Comparison of ENCODE assay signal across 9 cellular contexts in genomic region chr1:222454782-222455181, GRCh38.
DNase-seq lines count a peak whose midpoint lies in the region; ATAC-seq, FAIRE-seq and TF ChIP-seq lines count a peak whose summit lies in the region.
"Had no signal": no experiment of that assay in that cellular context is flagged by ENCODE, and none has a peak within 500 bp of the region (broad histone marks: within the 10 kb centered on the region; RNA-seq: fewer than 3 reads in every experiment).

No MANE protein-coding gene starts in this region.

- H3K9me3 ChIP-seq in aorta (ENCODE audit: control insufficient read depth, low read length), result no peaks in the 10 kb centered on the region

- 22 to 25% methylated on average over 13 of the region's 13 CpGs for WGBS in aorta, 2 donors

- no peaks in the 10 kb centered on the region for H3K36me3 ChIP-seq in aorta (ENCODE audit: control insufficient read depth in 1 of 2, insufficient read depth in 2 of 2, low read length in 1 of 2)

- peaks cover 2% of the 10 kb centered on the region for H3K36me3 Mint-ChIP-seq in activated naive CD8-positive, alpha-beta T cell treated with anti-CD3 and anti-CD28 coated beads, Interleukin-2, amount 10 ng/mL, durations not matched to agents 7 days and 5 days
- H3K36me3 Mint-ChIP-seq in activated naive CD8-positive, alpha-beta T cell treated with anti-CD3 and anti-CD28 coated beads for 36 hours, result no peaks in the 10 kb centered on the region

- DNase-seq in activated naive CD8-positive, alpha-beta T cell treated with anti-CD3 and anti-CD28 coated beads, Interleukin-2, amount 10 ng/mL, durations not matched to agents 7 days and 5 days, result no peak
- DNase-seq in activated naive CD8-positive, alpha-beta T cell treated with anti-CD3 and anti-CD28 coated beads for 36 hours, result no peak
- DNase-seq in RPMI7951 (ENCODE audit: low read depth) (peak; percentile 54), left cardiac atrium (peak; percentile 40), aorta (no peak), germinal center (ENCODE audit: low spot score) (no peak), GM12891 (ENCODE audit: insufficient read length, low spot score) (no peak)

- POLR2A ChIA-PET in activated naive CD8-positive, alpha-beta T cell treated with anti-CD3 and anti-CD28 coated beads, Interleukin-2, amount 10 ng/mL, durations not matched to agents 7 days and 5 days (lab: Charles Lee), result interaction anchor here (0.9 kb wide), 1 partner anchor 10 kb away, joined by 3 read pairs; no protein-coding TSS in a partner anchor

- peaks cover 2% of the 10 kb centered on the region for H3K4me1 Mint-ChIP-seq in activated naive CD8-positive, alpha-beta T cell treated with anti-CD3 and anti-CD28 coated beads, Interleukin-2, amount 10 ng/mL, durations not matched to agents 7 days and 5 days
- peaks cover 11% of the 10 kb centered on the region for H3K4me1 Mint-ChIP-seq in activated naive CD8-positive, alpha-beta T cell treated with anti-CD3 and anti-CD28 coated beads for 36 hours

- no peaks in the 10 kb centered on the region for H3K27me3 Mint-ChIP-seq in activated naive CD8-positive, alpha-beta T cell treated with anti-CD3 and anti-CD28 coated beads, Interleukin-2, amount 10 ng/mL, durations not matched to agents 7 days and 5 days
- H3K27me3 Mint-ChIP-seq in activated naive CD8-positive, alpha-beta T cell treated with anti-CD3 and anti-CD28 coated beads for 36 hours, result no peaks in the 10 kb centered on the region

- H3K4me3 Mint-ChIP-seq in activated naive CD8-positive, alpha-beta T cell treated with anti-CD3 and anti-CD28 coated beads, Interleukin-2, amount 10 ng/mL, durations not matched to agents 7 days and 5 days, result no peak overlapping the region
- H3K4me3 Mint-ChIP-seq in activated naive CD8-positive, alpha-beta T cell treated with anti-CD3 and anti-CD28 coated beads for 36 hours, result no peak overlapping the region
- H3K4me3 Mint-ChIP-seq: T-helper 1 cell treated with Interleukin-12 subunit alpha and Interleukin-12 subunit beta and Interleukin-4 antibody, amounts not matched to agents 30 μg/mL and 1 μg/mL, for 36 hours had no signal

- no peak for FAIRE-seq in GM12891 (lab: Jason Lieb, UNC)

- H3K27me3 ChIP-seq in aorta (ENCODE audit: control insufficient read depth in 1 of 2, insufficient read depth in 2 of 2, low read length in 1 of 2), result no peaks in the 10 kb centered on the region

- H3K4me1 ChIP-seq in aorta (ENCODE audit: control insufficient read depth in 1 of 2, insufficient read depth in 2 of 2, low read length in 2 of 2), result no peaks in the 10 kb centered on the region

- intact Hi-C loops in left cardiac atrium (cut with DNase I) (loop anchor here in 1 of 2 donors (2.0 to 5.0 kb wide), 2 partner anchors 357 to 976 kb away; no protein-coding TSS in a partner anchor), aorta (cut with DNase I) (loop anchor here (5.0 to 10.0 kb wide), 3 partner anchors 360 to 1580 kb away; partner anchors contain the start of gene HLX (in 2 of the 2))

- no peak overlapping the region for H3K27ac ChIP-seq in aorta (ENCODE audit: low read depth in 1 of 2, low read length in 2 of 2)

- H3K4me3 ChIP-seq in aorta (ENCODE audit: low read length in 2 of 2), result no peak overlapping the region

- H3K27ac Mint-ChIP-seq in activated naive CD8-positive, alpha-beta T cell treated with anti-CD3 and anti-CD28 coated beads, Interleukin-2, amount 10 ng/mL, durations not matched to agents 7 days and 5 days, result no peak overlapping the region
- no peak overlapping the region for H3K27ac Mint-ChIP-seq in activated naive CD8-positive, alpha-beta T cell treated with anti-CD3 and anti-CD28 coated beads for 36 hours
- H3K27ac Mint-ChIP-seq: T-helper 1 cell treated with Interleukin-12 subunit alpha and Interleukin-12 subunit beta and Interleukin-4 antibody, amounts not matched to agents 30 μg/mL and 1 μg/mL, for 36 hours had no signal

- ATAC-seq in activated naive CD8-positive, alpha-beta T cell treated with anti-CD3 and anti-CD28 coated beads, Interleukin-2, amount 10 ng/mL, durations not matched to agents 7 days and 5 days (ENCODE audit: low read depth), result peak; percentile 32
- ATAC-seq in left cardiac atrium (peak; percentile 73 to 81), aorta (ENCODE audit: low FRiP score) (peak; percentile 37), HG03280 (IDR thresholded peaks at IDR 0.05; ENCODE audit: unreplicated experiment) (no peak)

- H3K9me3 Mint-ChIP-seq in activated naive CD8-positive, alpha-beta T cell treated with anti-CD3 and anti-CD28 coated beads, Interleukin-2, amount 10 ng/mL, durations not matched to agents 7 days and 5 days, result peaks cover 15% of the 10 kb centered on the region
- H3K9me3 Mint-ChIP-seq in activated naive CD8-positive, alpha-beta T cell treated with anti-CD3 and anti-CD28 coated beads for 36 hours, result peaks cover 10% of the 10 kb centered on the region

- TF ChIP-seq POLR2A in GM12891 (IDR thresholded peaks at IDR 0.05; ENCODE audit: low read depth, low read length), result no peak

TF ChIP-seq in GM12891, 5 proteins besides CTCF, POLR2A, EP300 and RAD21:
- TF ChIP-seq TAF1 (IDR thresholded peaks at IDR 0.05; ENCODE audit: low read depth, low read length) (no peak), PAX5 (IDR thresholded peaks at IDR 0.05; ENCODE audit: insufficient read depth, low read length, severe bottlenecking) (no peak), POU2F2 (IDR thresholded peaks at IDR 0.05; ENCODE audit: low read depth, low read length) (no peak), POLR2AphosphoS5 (IDR thresholded peaks at IDR 0.05; ENCODE audit: low read depth, low read length) (no peak)

Comparison
In these comparisons a context has a peak if more than half of its experiments do, and no peak if none do; other contexts are left out.
1. DNase-seq: peak in RPMI7951 (single experiment) and left cardiac atrium (single experiment); none in activated naive CD8-positive, alpha-beta T cell treated with anti-CD3 and anti-CD28 coated beads, Interleukin-2, amount 10 ng/mL, durations not matched to agents 7 days and 5 days (single experiment), activated naive CD8-positive, alpha-beta T cell treated with anti-CD3 and anti-CD28 coated beads for 36 hours (single experiment), aorta (0 of 2), germinal center (single experiment) and GM12891 (single experiment).